26 cellular contexts compared by ENCODE assay signal in genomic region chr9:88821749-88822106, GRCh38.
"Had no signal": no experiment of that assay in that cellular context is flagged by ENCODE, and none has a peak within 500 bp of the region (broad histone marks: within the 10 kb centered on the region; RNA-seq: fewer than 3 reads in every experiment).

No MANE protein-coding gene starts in this region.

- H3K36me3 ChIP-seq: heart right ventricle, neutrophil, right lobe of liver, spleen, suprapubic skin, thoracic aorta, tibial artery, uterus had no signal

- H3K27ac ChIP-seq: hepatocyte, neutrophil, parathyroid adenoma, psoas muscle, right lobe of liver, spleen, suprapubic skin, thoracic aorta, tibial artery, uterus had no signal

- H3K4me1 Mint-ChIP-seq: naive thymus-derived CD8-positive, alpha-beta T cell; stimulated activated effector memory CD8-positive, alpha-beta T cell treated with anti-CD3 and anti-CD28 coated beads, Interleukin-12 subunit alpha, Interleukin-12 subunit beta, amount 100 ng/mL, for 72 hours had no signal

- ATAC-seq: left lobe of liver; mucosa of descending colon; naive thymus-derived CD8-positive, alpha-beta T cell; right lobe of liver; stimulated activated effector memory CD8-positive, alpha-beta T cell treated with anti-CD3 and anti-CD28 coated beads, Interleukin-12 subunit alpha, Interleukin-12 subunit beta, amount 100 ng/mL, for 72 hours had no signal

- H3K4me3 ChIP-seq: heart right ventricle, hepatocyte, lung, mucosa of descending colon, psoas muscle, right lobe of liver, spleen, suprapubic skin, thoracic aorta, tibial artery, uterus had no signal

- H3K9me3 Mint-ChIP-seq: stimulated activated naive CD8-positive, alpha-beta T cell treated with anti-CD3 and anti-CD28 coated beads, Interleukin-15, Interleukin-2, amounts not matched to agents 100 ng/mL and 50 ng/mL, for 24 hours had no signal

- DNase-seq: heart right ventricle; islet precursor cell; midbrain; mucosa of descending colon; naive thymus-derived CD8-positive, alpha-beta T cell; occipital lobe; psoas muscle; right lobe of liver; small intestine; spleen; stimulated activated CD4-positive, alpha-beta T cell treated with anti-CD3 and anti-CD28 coated beads, Interleukin-4, amount 100 ng/mL, for 24 hours; stimulated activated naive CD4-positive, alpha-beta T cell; tibial artery; uterus had no signal

- H3K79me2 ChIP-seq: hepatocyte, parathyroid adenoma had no signal

- H3K4me1 ChIP-seq: parathyroid adenoma, psoas muscle, right lobe of liver, spleen, suprapubic skin, uterus had no signal

- H3K27ac Mint-ChIP-seq: stimulated activated effector memory CD8-positive, alpha-beta T cell treated with anti-CD3 and anti-CD28 coated beads, Interleukin-12 subunit alpha, Interleukin-12 subunit beta, amount 100 ng/mL, for 72 hours; stimulated activated naive CD8-positive, alpha-beta T cell treated with anti-CD3 and anti-CD28 coated beads, Interleukin-15, Interleukin-2, amounts not matched to agents 100 ng/mL and 50 ng/mL, for 24 hours; type B pancreatic cell had no signal

- H3K27me3 ChIP-seq: hepatocyte, right lobe of liver, suprapubic skin, tibial artery, uterus had no signal

- H3K4me2 ChIP-seq: hepatocyte had no signal

- H3K4me3 Mint-ChIP-seq: naive thymus-derived CD8-positive, alpha-beta T cell; nephron; neural crest cell; stimulated activated effector memory CD8-positive, alpha-beta T cell treated with anti-CD3 and anti-CD28 coated beads, Interleukin-12 subunit alpha, Interleukin-12 subunit beta, amount 100 ng/mL, for 72 hours; stimulated activated naive CD8-positive, alpha-beta T cell treated with anti-CD3 and anti-CD28 coated beads, Interleukin-15, Interleukin-2, amounts not matched to agents 100 ng/mL and 50 ng/mL, for 24 hours; type B pancreatic cell had no signal

- H2AFZ ChIP-seq: hepatocyte, parathyroid adenoma had no signal

- H3K36me3 Mint-ChIP-seq: naive thymus-derived CD8-positive, alpha-beta T cell; stimulated activated effector memory CD8-positive, alpha-beta T cell treated with anti-CD3 and anti-CD28 coated beads, Interleukin-12 subunit alpha, Interleukin-12 subunit beta, amount 100 ng/mL, for 72 hours; type B pancreatic cell had no signal

- H3K9me3 ChIP-seq: mucosa of descending colon, neutrophil, right lobe of liver, suprapubic skin, thoracic aorta, tibial artery, uterus had no signal

- H3K9ac ChIP-seq: parathyroid adenoma had no signal
